8 cellular contexts compared by ENCODE assay signal in genomic region chr12:89019439-89020120, GRCh38.
DNase-seq lines count a peak whose midpoint lies in the region; ATAC-seq, FAIRE-seq and TF ChIP-seq lines count a peak whose summit lies in the region.

No MANE protein-coding gene starts in this region.

- H4K20me1 ChIP-seq in HepG2 (ENCODE audit: insufficient read depth, low read length): no peaks in the 10 kb centered on the region

- H3K79me2 ChIP-seq in HepG2 (ENCODE audit: insufficient read depth, low read length): no peaks in the 10 kb centered on the region

- under 1% methylated on average over 14 of the region's 14 CpGs for WGBS in HepG2 (ENCODE audit: low lambda C conversion rate)

- H3K36me3 ChIP-seq in HepG2 (replicated peaks in 1 of 2; ENCODE audit: control insufficient read depth in 1 of 2, insufficient read depth in 2 of 2, low read length in 2 of 2): no peaks in the 10 kb centered on the region

- TF ChIP-seq POLR2A in HepG2 (IDR thresholded peaks at IDR 0.05; ENCODE audit: insufficient read depth in 1 of 2, low read depth in 2 of 2, low read length in 2 of 2): no peak

- peak; percentile 74 for DNase-seq in CD1c-positive myeloid dendritic cell (ENCODE audit: extremely low spot score)
- DNase-seq in NCI-H460 (ENCODE audit: extremely low read depth, low read depth): peak; percentile 89
- DNase-seq in activated CD4-positive, alpha-beta T cell treated with anti-CD3 and anti-CD28 coated beads for 24 hours (ENCODE audit: low read depth in 2 of 2): peak; percentile 42 to 47
- peak; percentile 81 for DNase-seq in coronary artery (ENCODE audit: low spot score)
- DNase-seq in HepG2 (ENCODE audit: low spot score): peak; percentile 78
- DNase-seq in stimulated activated CD4-positive, alpha-beta T cell treated with anti-CD3 and anti-CD28 coated beads, Interleukin-4, amount 100 ng/mL, for 24 hours: peak; percentile 74

- ATAC-seq in GM19395 (IDR thresholded peaks at IDR 0.05; ENCODE audit: unreplicated experiment) (peak; percentile 98), HG03460 (IDR thresholded peaks at IDR 0.05; ENCODE audit: unreplicated experiment) (peak; percentile 94), HepG2 (peak; percentile 100)

- H3K4me2 ChIP-seq in HepG2 (ENCODE audit: low read depth, low read length): peak overlapping the region; percentile 87

- H3K4me3 ChIP-seq in coronary artery: peak overlapping the region; percentile 60
- H3K4me3 ChIP-seq in HepG2 (replicated peaks in 1 of 3; ENCODE audit: insufficient read depth in 1 of 3, low read depth in 2 of 3, low read length in 3 of 3): peak overlapping the region in 2 of 3 experiments; percentile 37 to 41; a peak in 4 of 6 replicates

- no TSS peak for BruUV-seq in HepG2 (replicated peaks; lab: Mats Ljungman, UMichigan)

- no peaks in the 10 kb centered on the region for H3K4me1 ChIP-seq in HepG2 (ENCODE audit: insufficient read depth, low read length)

- TF ChIP-seq RAD21 in HepG2 (CRISPR knock-in tag; IDR thresholded peaks at IDR 0.05): peak; percentile 77

- TF ChIP-seq CTCF in coronary artery (IDR thresholded peaks at IDR 0.05) (peak; percentile 50), HepG2 (CRISPR knock-in tag; IDR thresholded peaks at IDR 0.05) (peak; percentile 94)

- peak; percentile 88 for FAIRE-seq in HepG2 (lab: Jason Lieb, UNC)

- POLR2A ChIA-PET in HepG2 (lab: Yijun Ruan, JAX): no interaction called here

- no peak overlapping the region for H3K9ac ChIP-seq in HepG2 (ENCODE audit: insufficient read depth, low read depth, low read length)

- CTCF ChIA-PET in HepG2 (lab: Yijun Ruan, JAX; ENCODE audit: low intra/inter-chr PET ratio, low total read pairs): interaction anchor here (0.6 to 3.2 kb wide), 6 partner anchors 440 to 643 kb away, joined by 4 to 24 read pairs (median 6); partner anchors contain the start of gene GALNT4

- peaks cover 0 to 3% of the 10 kb centered on the region in 2 experiments; a peak in 2 of 5 replicates for H3K27me3 ChIP-seq in HepG2 (ENCODE audit: control insufficient read depth in 1 of 2, insufficient read depth in 2 of 2, low read length in 2 of 2)

- intact Hi-C loops in HepG2 (cut with micrococcal nuclease; ENCODE audit: unreplicated experiment): loop anchor here (1.0 to 10.0 kb wide), 3 partner anchors 442 to 875 kb away; partner anchors contain the start of genes CEP290 and TMTC3

- TF ChIP-seq EP300 in HepG2 (IDR thresholded peaks at IDR 0.05; ENCODE audit: low read depth in 2 of 2, low read length in 2 of 2) (no peak), HepG2 (CRISPR knock-in tag; IDR thresholded peaks at IDR 0.05; ENCODE audit: borderline replicate concordance) (no peak)

- in situ Hi-C loops in HepG2 (cut with HindIII; ENCODE audit: extremely low pct_ligation_motif_present, low pct_unique_long_range_greater_than_20kb): loop anchor here (5.0 kb wide), 1 partner anchor 508 kb away; the partner anchor contains the start of gene POC1B

- H2AFZ ChIP-seq in HepG2 (ENCODE audit: low read length): no peak overlapping the region

- no peaks in the 10 kb centered on the region for H3K9me3 ChIP-seq in HepG2 (ENCODE audit: low read length)

- H3K27ac ChIP-seq in coronary artery (no peak overlapping the region), HepG2 (ENCODE audit: extremely low read length, insufficient read depth, low read length) (no peak overlapping the region)

TF ChIP-seq in HepG2, 621 proteins besides CTCF, POLR2A, EP300 and RAD21 (continues in another document):
- TF ChIP-seq HMG20A (CRISPR knock-in tag; IDR thresholded peaks at IDR 0.05; ENCODE audit: borderline replicate concordance) (peak; percentile 27; the same call in 1 of the 2 replicates), FOXO1 (CRISPR knock-in tag; IDR thresholded peaks at IDR 0.05) (peak; percentile 43; the same call in 1 of the 2 replicates), KAT8 (CRISPR knock-in tag; IDR thresholded peaks at IDR 0.05) (peak; percentile 50), ZNF614 (CRISPR knock-in tag; IDR thresholded peaks at IDR 0.05; ENCODE audit: borderline replicate concordance) (peak; percentile 34; the same call in 1 of the 2 replicates), ARID3A (IDR thresholded peaks at IDR 0.05; ENCODE audit: low read depth, low read length) (0 out of 2 replicates have a peak, but pooled peaks have one; percentile 14), IKZF5 (CRISPR knock-in tag; IDR thresholded peaks at IDR 0.05) (0 out of 2 replicates have a peak, but pooled peaks have one; percentile 27), ZNF644 (CRISPR knock-in tag; IDR thresholded peaks at IDR 0.05; ENCODE audit: low read depth) (peak; percentile 72; the same call in 1 of the 2 replicates), HNRNPH1 (optimal IDR thresholded peaks at IDR 0.05; ENCODE audit: low read depth, low read length) (no peak), ETV5 (CRISPR knock-in tag; IDR thresholded peaks at IDR 0.05; ENCODE audit: borderline replicate concordance) (peak; percentile 26; the same call in 1 of the 2 replicates), GATAD2A (CRISPR knock-in tag; IDR thresholded peaks at IDR 0.05) (peak; percentile 33; the same call in 1 of the 2 replicates), BORCS8-MEF2B (CRISPR knock-in tag; IDR thresholded peaks at IDR 0.05) (no peak), NRL (CRISPR knock-in tag; IDR thresholded peaks at IDR 0.05; ENCODE audit: borderline replicate concordance) (no peak), FOSL2 (CRISPR knock-in tag; IDR thresholded peaks at IDR 0.05) (peak; percentile 42; the same call in 1 of the 2 replicates), HDAC2 (CRISPR knock-in tag; IDR thresholded peaks at IDR 0.05) (peak; percentile 12; the same call in 1 of the 2 replicates), RFX3 (CRISPR knock-in tag; IDR thresholded peaks at IDR 0.05) (no peak), SMC3 (IDR thresholded peaks at IDR 0.05; ENCODE audit: low read length) (peak; percentile 96), STAG1 (CRISPR knock-in tag; IDR thresholded peaks at IDR 0.05) (peak; percentile 98), SSRP1 (CRISPR knock-in tag; IDR thresholded peaks at IDR 0.05) (0 out of 2 replicates have a peak, but pooled peaks have one; percentile 52)
- TF ChIP-seq, protein P1, sequence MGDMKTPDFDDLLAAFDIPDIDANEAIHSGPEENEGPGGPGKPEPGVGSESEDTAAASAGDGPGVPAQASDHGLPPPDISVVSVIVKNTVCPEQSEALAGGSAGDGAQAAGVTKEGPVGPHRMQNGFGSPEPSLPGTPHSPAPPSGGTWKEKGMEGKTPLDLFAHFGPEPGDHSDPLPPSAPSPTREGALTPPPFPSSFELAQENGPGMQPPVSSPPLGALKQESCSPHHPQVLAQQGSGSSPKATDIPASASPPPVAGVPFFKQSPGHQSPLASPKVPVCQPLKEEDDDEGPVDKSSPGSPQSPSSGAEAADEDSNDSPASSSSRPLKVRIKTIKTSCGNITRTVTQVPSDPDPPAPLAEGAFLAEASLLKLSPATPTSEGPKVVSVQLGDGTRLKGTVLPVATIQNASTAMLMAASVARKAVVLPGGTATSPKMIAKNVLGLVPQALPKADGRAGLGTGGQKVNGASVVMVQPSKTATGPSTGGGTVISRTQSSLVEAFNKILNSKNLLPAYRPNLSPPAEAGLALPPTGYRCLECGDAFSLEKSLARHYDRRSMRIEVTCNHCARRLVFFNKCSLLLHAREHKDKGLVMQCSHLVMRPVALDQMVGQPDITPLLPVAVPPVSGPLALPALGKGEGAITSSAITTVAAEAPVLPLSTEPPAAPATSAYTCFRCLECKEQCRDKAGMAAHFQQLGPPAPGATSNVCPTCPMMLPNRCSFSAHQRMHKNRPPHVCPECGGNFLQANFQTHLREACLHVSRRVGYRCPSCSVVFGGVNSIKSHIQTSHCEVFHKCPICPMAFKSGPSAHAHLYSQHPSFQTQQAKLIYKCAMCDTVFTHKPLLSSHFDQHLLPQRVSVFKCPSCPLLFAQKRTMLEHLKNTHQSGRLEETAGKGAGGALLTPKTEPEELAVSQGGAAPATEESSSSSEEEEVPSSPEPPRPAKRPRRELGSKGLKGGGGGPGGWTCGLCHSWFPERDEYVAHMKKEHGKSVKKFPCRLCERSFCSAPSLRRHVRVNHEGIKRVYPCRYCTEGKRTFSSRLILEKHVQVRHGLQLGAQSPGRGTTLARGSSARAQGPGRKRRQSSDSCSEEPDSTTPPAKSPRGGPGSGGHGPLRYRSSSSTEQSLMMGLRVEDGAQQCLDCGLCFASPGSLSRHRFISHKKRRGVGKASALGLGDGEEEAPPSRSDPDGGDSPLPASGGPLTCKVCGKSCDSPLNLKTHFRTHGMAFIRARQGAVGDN (CRISPR knock-in tag; IDR thresholded peaks at IDR 0.05): no peak
- TF ChIP-seq, protein P2, sequence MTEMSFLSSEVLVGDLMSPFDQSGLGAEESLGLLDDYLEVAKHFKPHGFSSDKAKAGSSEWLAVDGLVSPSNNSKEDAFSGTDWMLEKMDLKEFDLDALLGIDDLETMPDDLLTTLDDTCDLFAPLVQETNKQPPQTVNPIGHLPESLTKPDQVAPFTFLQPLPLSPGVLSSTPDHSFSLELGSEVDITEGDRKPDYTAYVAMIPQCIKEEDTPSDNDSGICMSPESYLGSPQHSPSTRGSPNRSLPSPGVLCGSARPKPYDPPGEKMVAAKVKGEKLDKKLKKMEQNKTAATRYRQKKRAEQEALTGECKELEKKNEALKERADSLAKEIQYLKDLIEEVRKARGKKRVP (CRISPR knock-in tag; IDR thresholded peaks at IDR 0.05): 0 out of 4 replicates have a peak, but pooled peaks of 1 of the 2 experiments have one; percentile 21
